Comparison of ENCODE assay signal across 8 cellular contexts in the genomic region with DNA sequence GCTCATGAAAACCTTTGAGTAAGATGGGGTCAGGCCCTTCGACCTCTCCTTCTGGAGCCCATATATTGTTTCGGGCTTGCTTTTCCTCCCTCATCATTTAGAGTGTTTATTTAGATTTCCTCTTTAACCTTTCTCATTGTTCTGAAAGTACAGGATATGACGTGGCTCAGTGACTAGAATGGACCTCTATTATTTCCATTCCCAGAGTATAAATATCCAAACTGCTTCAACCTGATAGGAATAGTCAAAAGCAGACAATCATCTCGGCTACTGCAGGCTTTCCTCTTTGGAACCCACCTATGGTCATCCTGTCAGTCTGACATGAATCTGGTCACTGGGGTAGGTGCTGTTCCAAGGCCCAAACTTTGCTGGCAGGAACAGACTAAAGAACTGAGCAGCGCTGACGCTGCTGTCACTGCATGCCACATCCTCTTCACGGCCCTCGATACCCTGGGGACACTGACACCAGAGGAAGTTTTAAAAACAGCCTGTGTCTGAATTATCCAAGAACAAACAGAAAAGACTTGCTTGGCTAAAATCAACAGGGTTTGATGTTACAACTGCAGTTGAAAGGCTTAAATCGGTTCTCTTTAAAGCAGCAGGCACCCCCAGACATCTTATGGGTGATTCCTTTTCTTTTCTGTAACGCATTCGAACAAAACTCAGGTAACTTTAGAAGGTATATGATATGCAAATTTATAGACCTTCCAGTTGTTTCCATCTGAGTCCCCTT. TPM values are rescaled to one million over a fixed set of nuclear protein-coding genes. Genes with fewer than 3 reads are reported as not detected.
A peak's percentile ranks its signal among the peaks of the same experiment; 100 is the strongest.
DNase-seq lines count a peak whose midpoint lies in the region; ATAC-seq and TF ChIP-seq lines count a peak whose summit lies in the region.

No MANE protein-coding gene starts in this region.

- no peak overlapping the region for H3K4me3 Mint-ChIP-seq in MCF 10A (ENCODE audit: unreplicated experiment)

- POLR2A ChIA-PET in MCF 10A (lab: Yijun Ruan, JAX), result interaction anchor here (0.7 kb wide), 1 partner anchor 27 kb away, joined by 3 read pairs; no protein-coding TSS in a partner anchor

- peak overlapping the region; percentile 32 for H3K27ac Mint-ChIP-seq in MCF 10A (ENCODE audit: low read depth, unreplicated experiment)

- H3K79me1 ChIP-seq in mesendoderm (ENCODE audit: low read length), result no peaks in the 10 kb centered on the region

- no peak overlapping the region for H3K27ac ChIP-seq in mesendoderm (ENCODE audit: low read depth, low read length)
- peak overlapping the region; percentile 70 to 91 (median 78) for H3K27ac ChIP-seq in upper lobe of left lung

- H3K4me2 ChIP-seq in mesendoderm (ENCODE audit: low read length), result no peak overlapping the region

- H2BK120ac ChIP-seq in mesendoderm (ENCODE audit: low read depth, low read length), result no peak overlapping the region

- no peaks in the 10 kb centered on the region for H3K9me3 ChIP-seq in upper lobe of left lung

- no peaks in the 10 kb centered on the region for H3K4me1 ChIP-seq in mesendoderm (ENCODE audit: control insufficient read depth, low read depth, low read length)
- H3K4me1 ChIP-seq in upper lobe of left lung, result peaks cover 27 to 40% (median 34%) of the 10 kb centered on the region in 4 donors

- no peak overlapping the region for H3K18ac ChIP-seq in mesendoderm (ENCODE audit: low read length)

- H3K4me3 ChIP-seq in mesendoderm (ENCODE audit: low read length) (no peak overlapping the region), upper lobe of left lung (no peak overlapping the region)

- intact Hi-C loops in MCF 10A (cut with micrococcal nuclease), result no loop called here

- TF ChIP-seq POLR2A in upper lobe of left lung (IDR thresholded peaks at IDR 0.05), result peak in 2 of 4 donors; percentile 7 to 46

- H3K4me1 Mint-ChIP-seq in MCF 10A (ENCODE audit: insufficient read depth, unreplicated experiment), result peaks cover 39% of the 10 kb centered on the region

- H2AK5ac ChIP-seq in mesendoderm (ENCODE audit: low read length), result no peak overlapping the region

- no peaks in the 10 kb centered on the region for H3K27me3 Mint-ChIP-seq in MCF 10A (ENCODE audit: insufficient read depth, unreplicated experiment)

- H2BK5ac ChIP-seq in mesendoderm (ENCODE audit: low read length), result no peak overlapping the region

- WGBS in mesendoderm (ENCODE audit: extremely low coverage, insufficient coverage, low lambda C conversion rate), result no CpG with 5 or more reads among the region's 11 CpGs
- 47 to 48% methylated on average over 11 of the region's 11 CpGs for WGBS in upper lobe of left lung, 2 donors

- H4K5ac ChIP-seq in mesendoderm (ENCODE audit: low read length), result no peak overlapping the region

- TF ChIP-seq CTCF in MCF 10A (IDR thresholded peaks at IDR 0.05; ENCODE audit: unreplicated experiment) (no peak), upper lobe of left lung (IDR thresholded peaks at IDR 0.05) (no peak)

- peak in 2 of 4 donors; percentile 45 to 50 for TF ChIP-seq EP300 in upper lobe of left lung (IDR thresholded peaks at IDR 0.05)

- CTCF ChIA-PET in MCF 10A (lab: Yijun Ruan, JAX), result interaction anchor here (0.6 to 1.3 kb wide), 4 partner anchors 19 to 92 kb away, joined by 3 to 4 read pairs (median 3); no protein-coding TSS in a partner anchor

- no peaks in the 10 kb centered on the region for H3K27me3 ChIP-seq in mesendoderm (ENCODE audit: insufficient read depth, low read length, poor library complexity)
- H3K27me3 ChIP-seq in upper lobe of left lung, result no peaks in the 10 kb centered on the region

- H3K56ac ChIP-seq in mesendoderm (ENCODE audit: low read length), result peak overlapping the region; percentile 17

- peak; percentile 53 for ATAC-seq in HG02943 (IDR thresholded peaks at IDR 0.05; ENCODE audit: low read depth, unreplicated experiment)
- peak in 1 of 2 donors; percentile 45 for ATAC-seq in upper lobe of left lung (ENCODE audit: low FRiP score in 2 of 2)

- no peak overlapping the region for H4K8ac ChIP-seq in mesendoderm (ENCODE audit: low read depth, low read length)

- H3K9me3 Mint-ChIP-seq in MCF 10A (ENCODE audit: unreplicated experiment), result no peaks in the 10 kb centered on the region

- H3K9ac ChIP-seq in mesendoderm (ENCODE audit: low read length), result no peak overlapping the region

- no peaks in the 10 kb centered on the region for H3K79me2 ChIP-seq in mesendoderm (ENCODE audit: control insufficient read depth, insufficient read depth, low read length)

- peaks cover under 1% of the 10 kb centered on the region for H3K36me3 Mint-ChIP-seq in MCF 10A (ENCODE audit: insufficient read depth, unreplicated experiment)

- H3K4ac ChIP-seq in mesendoderm (ENCODE audit: low read depth, low read length), result no peak overlapping the region

- H2BK15ac ChIP-seq in mesendoderm (replicated peaks; ENCODE audit: low read depth), result no peak overlapping the region

- H3K36me3 ChIP-seq in mesendoderm (ENCODE audit: control insufficient read depth, insufficient read depth, low read length) (no peaks in the 10 kb centered on the region), upper lobe of left lung (no peaks in the 10 kb centered on the region)

- DNase-seq in NCI-H2081 (lab: John Stamatoyannopoulos, UW), result peak; percentile 4 to 51
- no peak for DNase-seq in NCI-H2081 treated with DMSO at 0.1 percent for 48 hours (lab: John Stamatoyannopoulos, UW)
- peak; percentile 43 for DNase-seq in T follicular helper cell (ENCODE audit: low read depth)
- peak; percentile 14 for DNase-seq in MCF 10A (ENCODE audit: unreplicated experiment)
- DNase-seq in mesendoderm, result no peak
- peak in 1 of 2 donors; percentile 51 for DNase-seq in upper lobe of left lung
- DNase-seq in NCI-H1105 treated with DMSO at 0.1 percent for 48 hours (lab: John Stamatoyannopoulos, UW), result no peak

- BruUV-seq in MCF 10A (replicated peaks; lab: Mats Ljungman, UMichigan), result no TSS peak

- no peak overlapping the region for H3K23ac ChIP-seq in mesendoderm (ENCODE audit: low read length)

RNA-seq across cellular contexts. Expression of a gene that starts 5.0 kb away (rescaled TPM):
- 47.0 and 47.7 TPM in 2 replicates for total RNA-seq in MCF 10A (2022)
- 76.8 TPM for polyA plus RNA-seq in mesendoderm (2013, experiment 1 of 2)
- 77.5 TPM for polyA plus RNA-seq in mesendoderm (2013, experiment 2 of 2)
- total RNA-seq in upper lobe of left lung, result 10 to 100 TPM; 34.0 to 64.0 (median 45.2) TPM

RNA-seq across cellular contexts. Expression of a gene that starts 22.7 kb away (rescaled TPM):
- total RNA-seq in MCF 10A (2022) (8.0 and 8.2 TPM in 2 replicates), upper lobe of left lung (10 to 100 TPM in 5 of 6 donors, 1 to 10 TPM in 1; 8.5 to 36.5 (median 15.6) TPM)
- polyA plus RNA-seq in mesendoderm (2013, experiment 1 of 2), result 0.34 TPM
- 0.41 TPM for polyA plus RNA-seq in mesendoderm (2013, experiment 2 of 2)

Comparison
In these comparisons a context has a peak if more than half of its experiments do, and no peak if none do; other contexts are left out.
1. DNase-seq: peak in NCI-H2081 (2 of 2), T follicular helper cell (single experiment) and MCF 10A (single experiment); none in NCI-H2081 treated with DMSO at 0.1 percent for 48 hours (single experiment), mesendoderm (single experiment) and NCI-H1105 treated with DMSO at 0.1 percent for 48 hours (single experiment).